In genomic region chr19:39341720-39342604, GRCh38 we compare ENCODE assay signal across 8 cellular contexts. TPM values are rescaled to one million over a fixed set of nuclear protein-coding genes. Genes with fewer than 3 reads are reported as not detected.
DNase-seq lines count a peak whose midpoint lies in the region; ATAC-seq and TF ChIP-seq lines count a peak whose summit lies in the region.

TSS of gene SAMD4B (plus strand) at chr19:39342421. CDS start at chr19:39356894, 14,473 bp downstream.

- peak within 1 kb of the TSS; percentile 70 for H4K91ac ChIP-seq in mesenchymal stem cell (ENCODE audit: low read length)

- intact Hi-C loops in Caco-2 (cut with micrococcal nuclease; ENCODE audit: unreplicated experiment), result loop anchor here (1.0 to 5.0 kb wide), 3 partner anchors 50 to 220 kb away; partner anchors contain the start of genes MED29, PAF1 and PLEKHG2

- H2BK12ac ChIP-seq in mesenchymal stem cell (ENCODE audit: low read length in 2 of 2), result no peak within 1 kb of the TSS

- peak within 1 kb of the TSS; percentile 72 for H3K4me2 ChIP-seq in mesenchymal stem cell (ENCODE audit: low read length, poor library complexity, severe bottlenecking)

- H3K4ac ChIP-seq in mesenchymal stem cell (ENCODE audit: low read depth in 1 of 2, low read length in 2 of 2), result peak within 1 kb of the TSS; percentile 24 to 90

- H3K14ac ChIP-seq in mesenchymal stem cell (ENCODE audit: low read length in 2 of 2), result peak within 1 kb of the TSS; percentile 63 to 71

- no peak within 1 kb of the TSS for H2AK5ac ChIP-seq in mesenchymal stem cell (ENCODE audit: low read length, severe bottlenecking)

- peak within 1 kb of the TSS; percentile 54 for H2BK120ac ChIP-seq in mesenchymal stem cell (ENCODE audit: low read depth, low read length)

- H2AFZ ChIP-seq in mesenchymal stem cell (ENCODE audit: low read depth, low read length), result peak within 1 kb of the TSS; percentile 30

- no peaks in the 10 kb centered on the region for H3K9me3 Mint-ChIP-seq in Caco-2 (ENCODE audit: unreplicated experiment)
- H3K9me3 Mint-ChIP-seq in effector memory CD8-positive, alpha-beta T cell, result no peaks in the 10 kb centered on the region

- no peak within 1 kb of the TSS for H2BK5ac ChIP-seq in mesenchymal stem cell (ENCODE audit: low read depth, low read length, poor library complexity, severe bottlenecking)

- peak within 1 kb of the TSS; percentile 94 for H3K9ac ChIP-seq in mesenchymal stem cell (ENCODE audit: low read length)

- H3K27me3 ChIP-seq in Caco-2 (replicated peaks; ENCODE audit: control insufficient read depth, insufficient read depth, low read length) (no peaks in the 10 kb centered on the region), mesenchymal stem cell (ENCODE audit: control insufficient read depth in 1 of 2, insufficient read depth in 1 of 2, low read length in 2 of 2) (no peaks in the 10 kb centered on the region)

- peak within 1 kb of the TSS; percentile 66 for H4K8ac ChIP-seq in mesenchymal stem cell (ENCODE audit: low read length)

- H3K4me1 ChIP-seq in Caco-2 (peaks cover 7% of the 10 kb centered on the region), mesenchymal stem cell (ENCODE audit: control insufficient read depth, insufficient read depth, low read depth, low read length) (peaks cover 10% of the 10 kb centered on the region)

- peak within 1 kb of the TSS in 1 of 2 experiments; percentile 77 for H3K23ac ChIP-seq in mesenchymal stem cell (ENCODE audit: low read length in 2 of 2)

- peak within 1 kb of the TSS; percentile 95 for H3K27ac Mint-ChIP-seq in Caco-2 (ENCODE audit: unreplicated experiment)
- peak within 1 kb of the TSS; percentile 91 to 95 for H3K27ac Mint-ChIP-seq in effector memory CD8-positive, alpha-beta T cell

- H3K18ac ChIP-seq in mesenchymal stem cell (ENCODE audit: low read depth in 1 of 2, low read length in 2 of 2), result peak within 1 kb of the TSS; percentile 74 to 79

- TF ChIP-seq CTCF in Caco-2 (IDR thresholded peaks at IDR 0.05; ENCODE audit: insufficient read depth in 1 of 2, low read depth in 1 of 2, low read length in 1 of 2, severe bottlenecking in 1 of 2, unreplicated experiment in 1 of 2), result peak; percentile 68 to 79

- ATAC-seq in GM21360 (IDR thresholded peaks at IDR 0.05; ENCODE audit: unreplicated experiment), result peak; percentile 89
- peak; percentile 87 for ATAC-seq in effector memory CD8-positive, alpha-beta T cell (replicated peaks)

- H2BK15ac ChIP-seq in mesenchymal stem cell (ENCODE audit: low read depth, poor library complexity, severe bottlenecking), result peak within 1 kb of the TSS; percentile 78

- peak within 1 kb of the TSS; percentile 100 for H3K4me3 Mint-ChIP-seq in Caco-2 (ENCODE audit: unreplicated experiment)
- peak within 1 kb of the TSS; percentile 95 to 97 for H3K4me3 Mint-ChIP-seq in effector memory CD8-positive, alpha-beta T cell

- peak within 1 kb of the TSS; percentile 71 for H3K4me3 ChIP-seq in Caco-2 (ENCODE audit: low read depth, low read length)
- H3K4me3 ChIP-seq in mesenchymal stem cell (ENCODE audit: insufficient read depth in 1 of 2, low read depth in 1 of 2, low read length in 2 of 2), result peak within 1 kb of the TSS; percentile 74 to 86

- H3K36me3 ChIP-seq in Caco-2 (ENCODE audit: control insufficient read depth, insufficient read depth, low read length) (no peaks in the 10 kb centered on the region), mesenchymal stem cell (ENCODE audit: control insufficient read depth in 1 of 2, insufficient read depth in 2 of 2, low read depth in 1 of 2, low read length in 2 of 2) (peaks cover 0 to 28% of the 10 kb centered on the region in 2 experiments)

- H3K27ac ChIP-seq in mesenchymal stem cell (ENCODE audit: low read length, poor library complexity, severe bottlenecking), result peak within 1 kb of the TSS; percentile 56

- H3K4me1 Mint-ChIP-seq in Caco-2 (ENCODE audit: low read depth, unreplicated experiment), result peaks cover 47% of the 10 kb centered on the region
- H3K4me1 Mint-ChIP-seq in effector memory CD8-positive, alpha-beta T cell (ENCODE audit: low read depth in 2 of 2), result peaks cover 40 to 60% of the 10 kb centered on the region in 2 donors

- peaks cover 30% of the 10 kb centered on the region for H3K79me1 ChIP-seq in mesenchymal stem cell (replicated peaks; ENCODE audit: low read length, poor library complexity, severe bottlenecking)

- H3K27me3 Mint-ChIP-seq in Caco-2 (ENCODE audit: insufficient read depth, unreplicated experiment), result no peaks in the 10 kb centered on the region
- H3K27me3 Mint-ChIP-seq in effector memory CD8-positive, alpha-beta T cell, result no peaks in the 10 kb centered on the region

- no peaks in the 10 kb centered on the region for H3K9me3 ChIP-seq in Caco-2
- H3K9me3 ChIP-seq in mesenchymal stem cell (ENCODE audit: control insufficient read depth, low read length), result no peaks in the 10 kb centered on the region

- POLR2A ChIA-PET in Caco-2 (lab: Charles Lee), result interaction anchor here (0.5 to 1.4 kb wide), 14 partner anchors 31 to 1349 kb away, joined by 3 to 22 read pairs (median 4); partner anchors contain the start of genes MED29, PAF1, RPS16 and SUPT5H

- BruUV-seq in Caco-2 (replicated peaks; lab: Mats Ljungman, UMichigan), result no TSS peak

- DNase-seq in Caco-2, result peak; percentile 99 to 100
- DNase-seq in HT1080 (ENCODE audit: low read depth), result peak; percentile 94
- DNase-seq in NOMO-1 (lab: John Stamatoyannopoulos, UW; ENCODE audit: unreplicated experiment in 2 of 2), result peak; percentile 99 to 100
- DNase-seq in activated CD8-positive, alpha-beta memory T cell treated with anti-CD3 and anti-CD28 coated beads for 4 hours (ENCODE audit: low read depth in 2 of 2), result peak; percentile 98 to 99
- peak; percentile 98 to 99 (median 99) for DNase-seq in effector memory CD8-positive, alpha-beta T cell
- DNase-seq in mesenchymal stem cell, result peak; percentile 98
- peak; percentile 99 for DNase-seq in stimulated activated CD8-positive, alpha-beta memory T cell treated with anti-CD3 and anti-CD28 coated beads, Interleukin-12 subunit alpha, Interleukin-12 subunit beta, amount 100 ng/mL, for 4 hours (ENCODE audit: low read depth)

- WGBS in mesenchymal stem cell, result 2% methylated on average over 46 of the region's 105 CpGs

- H3K36me3 Mint-ChIP-seq in Caco-2 (ENCODE audit: insufficient read depth, unreplicated experiment), result peaks cover 26% of the 10 kb centered on the region
- H3K36me3 Mint-ChIP-seq in effector memory CD8-positive, alpha-beta T cell (ENCODE audit: insufficient read depth), result peaks cover 16% of the 10 kb centered on the region

- CTCF ChIA-PET in Caco-2 (lab: Charles Lee), result interaction anchor here (0.5 to 1.4 kb wide), 21 partner anchors 10 to 366 kb away, joined by 3 to 7 read pairs (median 4); partner anchors contain the start of genes MED29, PAF1, RPS16 and SUPT5H

RNA-seq across cellular contexts. Expression of gene SAMD4B, which starts in this region (rescaled TPM):
- 132 and 147 TPM in 2 replicates for total RNA-seq in Caco-2 (2022)
- 75.1 and 129 TPM in 2 replicates for total RNA-seq in HT1080 (2014; rRNA removed; shearing (Covaris generic))
- polyA plus RNA-seq in HT1080 (2015; cell fraction: cytosol; rRNA removed), result 106 and 110 TPM in 2 replicates
- polyA plus RNA-seq in HT1080 (2015; cell fraction: nucleus; rRNA removed), result 82.7 and 96.2 TPM in 2 replicates
- 109 TPM for polyA plus RNA-seq in mesenchymal stem cell (2013, experiment 1 of 2)
- polyA plus RNA-seq in mesenchymal stem cell (2013, experiment 2 of 2), result 107 TPM

Comparison
In these comparisons a context has a peak if more than half of its experiments do, and no peak if none do; other contexts are left out.
1. Peak in every context shown above with its lines: DNase-seq, ATAC-seq, H3K4me3 ChIP-seq and H3K27ac ChIP-seq.